ENCODE assay signal across 34 cellular contexts in the genomic region with DNA sequence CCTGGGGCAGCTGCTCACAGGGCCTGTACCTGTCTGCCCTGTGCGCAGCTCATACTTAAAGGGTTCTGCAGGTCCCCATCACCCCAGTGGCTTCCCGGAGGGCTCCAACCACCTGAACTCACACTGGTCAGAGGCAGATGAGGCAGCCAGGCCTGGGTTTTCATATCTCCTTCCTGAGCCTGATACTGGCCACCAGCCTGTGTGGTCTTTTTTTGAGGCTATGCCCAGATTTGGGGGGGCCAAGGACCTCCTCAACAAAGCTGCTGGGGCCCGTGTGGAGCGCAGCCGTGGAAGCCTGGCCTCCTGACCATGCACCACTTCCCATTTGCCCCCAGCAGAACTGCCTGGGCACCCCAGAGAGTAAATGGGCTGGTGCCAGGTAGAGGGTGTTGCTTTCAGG. TPM values are rescaled to one million over a fixed set of nuclear protein-coding genes. Genes with fewer than 3 reads are reported as not detected.
"Had no signal": no experiment of that assay in that cellular context is flagged by ENCODE, and none has a peak within 500 bp of the region (broad histone marks: within the 10 kb centered on the region; RNA-seq: fewer than 3 reads in every experiment).

No MANE protein-coding gene starts in this region.

- H3K4me1 Mint-ChIP-seq: activated CD4-positive, alpha-beta T cell treated with anti-CD3 and anti-CD28 coated beads for 36 hours; activated CD4-positive, alpha-beta T cell treated with anti-CD3 and anti-CD28 coated beads, Interleukin-2, amount 10 ng/mL, durations not matched to agents 24 days and 14 days; activated CD8-positive, alpha-beta memory T cell treated with anti-CD3 and anti-CD28 coated beads, Interleukin-2, amount 10 ng/mL, durations not matched to agents 7 days and 5 days; activated naive CD4-positive, alpha-beta T cell treated with anti-CD3 and anti-CD28 coated beads, Interleukin-2, amount 10 ng/mL, durations not matched to agents 7 days and 5 days; activated naive CD8-positive, alpha-beta T cell treated with anti-CD3 and anti-CD28 coated beads, Interleukin-2, amount 10 ng/mL, durations not matched to agents 7 days and 5 days; central memory CD8-positive, alpha-beta T cell; endodermal cell had no signal

- H3K4me3 Mint-ChIP-seq: activated CD4-positive, alpha-beta memory T cell treated with anti-CD3 and anti-CD28 coated beads for 36 hours; activated CD4-positive, alpha-beta T cell treated with anti-CD3 and anti-CD28 coated beads for 36 hours; activated CD4-positive, alpha-beta T cell treated with anti-CD3 and anti-CD28 coated beads, Interleukin-2, amount 10 ng/mL, durations not matched to agents 24 days and 14 days; activated CD8-positive, alpha-beta memory T cell treated with anti-CD3 and anti-CD28 coated beads, Interleukin-2, amount 10 ng/mL, durations not matched to agents 7 days and 5 days; activated CD8-positive, alpha-beta T cell treated with anti-CD3 and anti-CD28 coated beads, Interleukin-2, amount 10 ng/mL, durations not matched to agents 7 days and 5 days; activated naive CD4-positive, alpha-beta T cell treated with anti-CD3 and anti-CD28 coated beads, Interleukin-2, amount 10 ng/mL, durations not matched to agents 7 days and 5 days; activated naive CD8-positive, alpha-beta T cell treated with anti-CD3 and anti-CD28 coated beads, Interleukin-2, amount 10 ng/mL, durations not matched to agents 7 days and 5 days; central memory CD8-positive, alpha-beta T cell; dendritic cell treated with granulocyte-macrophage colony-stimulating factor and Interleukin-4, amounts not matched to agents 40 ng/mL and 50 ng/mL, for 4 days; endodermal cell had no signal

- H3K4me1 ChIP-seq: ascending aorta, foreskin keratinocyte, gastrocnemius medialis had no signal

- H3K36me3 ChIP-seq: ascending aorta, brain microvascular endothelial cell, gastrocnemius medialis had no signal

- H3K27ac Mint-ChIP-seq: activated CD4-positive, alpha-beta memory T cell treated with anti-CD3 and anti-CD28 coated beads for 36 hours; activated CD4-positive, alpha-beta T cell treated with anti-CD3 and anti-CD28 coated beads for 36 hours; activated CD4-positive, alpha-beta T cell treated with anti-CD3 and anti-CD28 coated beads, Interleukin-2, amount 10 ng/mL, durations not matched to agents 24 days and 14 days; activated CD8-positive, alpha-beta memory T cell treated with anti-CD3 and anti-CD28 coated beads, Interleukin-2, amount 10 ng/mL, durations not matched to agents 7 days and 5 days; activated CD8-positive, alpha-beta T cell treated with anti-CD3 and anti-CD28 coated beads, Interleukin-2, amount 10 ng/mL, durations not matched to agents 7 days and 5 days; activated naive CD4-positive, alpha-beta T cell treated with anti-CD3 and anti-CD28 coated beads, Interleukin-2, amount 10 ng/mL, durations not matched to agents 7 days and 5 days; activated naive CD4-positive, alpha-beta T cell treated with anti-CD3 and anti-CD28 coated beads, Interleukin-2, amount 50 U/mL, for 72 hours; activated naive CD8-positive, alpha-beta T cell treated with anti-CD3 and anti-CD28 coated beads, Interleukin-2, amount 10 ng/mL, durations not matched to agents 7 days and 5 days; dendritic cell treated with granulocyte-macrophage colony-stimulating factor and Interleukin-4, amounts not matched to agents 40 ng/mL and 50 ng/mL, for 4 days; endodermal cell had no signal

- H3K27me3 Mint-ChIP-seq: activated CD8-positive, alpha-beta memory T cell treated with anti-CD3 and anti-CD28 coated beads, Interleukin-2, amount 10 ng/mL, durations not matched to agents 7 days and 5 days; activated naive CD4-positive, alpha-beta T cell treated with anti-CD3 and anti-CD28 coated beads, Interleukin-2, amount 10 ng/mL, durations not matched to agents 7 days and 5 days; central memory CD8-positive, alpha-beta T cell; dendritic cell treated with granulocyte-macrophage colony-stimulating factor and Interleukin-4, amounts not matched to agents 40 ng/mL and 50 ng/mL, for 4 days had no signal

- H3K4me3 ChIP-seq: ascending aorta, coronary artery, dorsolateral prefrontal cortex, gastrocnemius medialis had no signal

- H3K27ac ChIP-seq: ascending aorta, brain microvascular endothelial cell, coronary artery, dorsolateral prefrontal cortex, foreskin keratinocyte, gastrocnemius medialis had no signal

- ATAC-seq: activated CD4-positive, alpha-beta T cell treated with anti-CD3 and anti-CD28 coated beads for 36 hours; activated CD8-positive, alpha-beta memory T cell treated with anti-CD3 and anti-CD28 coated beads, Interleukin-2, amount 10 ng/mL, durations not matched to agents 7 days and 5 days; activated CD8-positive, alpha-beta T cell treated with anti-CD3 and anti-CD28 coated beads, Interleukin-2, amount 10 ng/mL, durations not matched to agents 7 days and 5 days; activated naive CD4-positive, alpha-beta T cell treated with anti-CD3 and anti-CD28 coated beads, Interleukin-2, amount 50 U/mL, for 72 hours; esophagus mucosa; foreskin keratinocyte; gastrocnemius medialis had no signal

- H3K9me3 ChIP-seq: gastrocnemius medialis had no signal

- DNase-seq: activated CD4-positive, alpha-beta memory T cell treated with anti-CD3 and anti-CD28 coated beads for 36 hours; activated CD4-positive, alpha-beta T cell treated with anti-CD3 and anti-CD28 coated beads for 36 hours; activated CD4-positive, alpha-beta T cell treated with anti-CD3 and anti-CD28 coated beads, Interleukin-2, amount 10 ng/mL, durations not matched to agents 24 days and 14 days; activated CD4-positive, CD25-positive, alpha-beta regulatory T cell; activated CD4-positive, CD25-positive, alpha-beta regulatory T cell treated with anti-CD3 and anti-CD28 coated beads, Interleukin-2, amount 50 U/mL, for 72 hours; activated CD8-positive, alpha-beta memory T cell treated with anti-CD3 and anti-CD28 coated beads, Interleukin-2, amount 10 ng/mL, durations not matched to agents 7 days and 5 days; activated CD8-positive, alpha-beta memory T cell treated with anti-CD3 and anti-CD28 coated beads, Interleukin-2, amount 50 U/mL, for 4 hours; activated CD8-positive, alpha-beta T cell treated with anti-CD3 and anti-CD28 coated beads, Interleukin-2, amount 10 ng/mL, durations not matched to agents 7 days and 5 days; activated gamma-delta T cell; activated naive CD4-positive, alpha-beta T cell; activated naive CD4-positive, alpha-beta T cell treated with anti-CD3 and anti-CD28 coated beads, Interleukin-2, amount 10 ng/mL, durations not matched to agents 7 days and 5 days; activated naive CD8-positive, alpha-beta T cell treated with anti-CD3 and anti-CD28 coated beads, Interleukin-2, amount 10 ng/mL, durations not matched to agents 7 days and 5 days; activated T-cell treated with anti-CD3 and anti-CD28 coated beads, Interleukin-2, amount 50 U/mL, for 1 hour; activated T-cell treated with anti-CD3 and anti-CD28 coated beads, Interleukin-2, amount 50 U/mL, for 48 hours; brain microvascular endothelial cell; dorsolateral prefrontal cortex; effector memory CD4-positive, alpha-beta T cell; endodermal cell; foreskin keratinocyte; gastrocnemius medialis; glutamatergic neuron; T-helper 2 cell had no signal

- H3K27me3 ChIP-seq: ascending aorta, brain microvascular endothelial cell, gastrocnemius medialis had no signal

- H3K9me3 Mint-ChIP-seq: activated CD4-positive, alpha-beta T cell treated with anti-CD3 and anti-CD28 coated beads, Interleukin-2, amount 10 ng/mL, durations not matched to agents 24 days and 14 days; activated naive CD8-positive, alpha-beta T cell treated with anti-CD3 and anti-CD28 coated beads, Interleukin-2, amount 10 ng/mL, durations not matched to agents 7 days and 5 days; dendritic cell treated with granulocyte-macrophage colony-stimulating factor and Interleukin-4, amounts not matched to agents 40 ng/mL and 50 ng/mL, for 4 days had no signal

- H3K36me3 Mint-ChIP-seq: activated CD4-positive, alpha-beta memory T cell treated with anti-CD3 and anti-CD28 coated beads for 36 hours; activated CD8-positive, alpha-beta memory T cell treated with anti-CD3 and anti-CD28 coated beads, Interleukin-2, amount 10 ng/mL, durations not matched to agents 7 days and 5 days; activated naive CD4-positive, alpha-beta T cell treated with anti-CD3 and anti-CD28 coated beads, Interleukin-2, amount 10 ng/mL, durations not matched to agents 7 days and 5 days; activated naive CD4-positive, alpha-beta T cell treated with anti-CD3 and anti-CD28 coated beads, Interleukin-2, amount 50 U/mL, for 72 hours; activated naive CD8-positive, alpha-beta T cell treated with anti-CD3 and anti-CD28 coated beads, Interleukin-2, amount 10 ng/mL, durations not matched to agents 7 days and 5 days had no signal

RNA-seq across cellular contexts. Expression of a gene that starts 25.7 kb away (rescaled TPM):
- total RNA-seq: activated CD4-positive, alpha-beta memory T cell treated with anti-CD3 and anti-CD28 coated beads for 36 hours; activated CD4-positive, alpha-beta T cell treated with anti-CD3 and anti-CD28 coated beads for 36 hours; activated CD4-positive, alpha-beta T cell treated with anti-CD3 and anti-CD28 coated beads, Interleukin-2, amount 10 ng/mL, durations not matched to agents 24 days and 14 days; activated CD8-positive, alpha-beta memory T cell treated with anti-CD3 and anti-CD28 coated beads for 36 hours; activated CD8-positive, alpha-beta memory T cell treated with anti-CD3 and anti-CD28 coated beads, Interleukin-2, amount 10 ng/mL, durations not matched to agents 7 days and 5 days; activated CD8-positive, alpha-beta T cell treated with anti-CD3 and anti-CD28 coated beads, Interleukin-2, amount 10 ng/mL, durations not matched to agents 7 days and 5 days; activated naive CD4-positive, alpha-beta T cell treated with anti-CD3 and anti-CD28 coated beads, Interleukin-2, amount 50 U/mL, for 72 hours; activated naive CD8-positive, alpha-beta T cell treated with anti-CD3 and anti-CD28 coated beads, Interleukin-2, amount 10 ng/mL, durations not matched to agents 7 days and 5 days; ascending aorta; bronchial epithelial cell; cardiac septum; cerebellum; dorsolateral prefrontal cortex; epithelial cell of proximal tubule; esophagus mucosa; foreskin keratinocyte; gastrocnemius medialis; T-helper 1 cell treated with Interleukin-12 subunit alpha and Interleukin-12 subunit beta and Interleukin-4 antibody, amounts not matched to agents 30 ng/mL and 1 ng/mL, for 36 hours had no signal
- polyA plus RNA-seq: foreskin keratinocyte had no signal

RNA-seq across cellular contexts. Expression of a gene that starts 55.7 kb away (rescaled TPM):
- total RNA-seq: activated CD4-positive, alpha-beta memory T cell treated with anti-CD3 and anti-CD28 coated beads for 36 hours; activated CD4-positive, alpha-beta T cell treated with anti-CD3 and anti-CD28 coated beads for 36 hours; activated CD4-positive, alpha-beta T cell treated with anti-CD3 and anti-CD28 coated beads, Interleukin-2, amount 10 ng/mL, durations not matched to agents 24 days and 14 days; activated CD8-positive, alpha-beta memory T cell treated with anti-CD3 and anti-CD28 coated beads for 36 hours; activated CD8-positive, alpha-beta memory T cell treated with anti-CD3 and anti-CD28 coated beads, Interleukin-2, amount 10 ng/mL, durations not matched to agents 7 days and 5 days; activated CD8-positive, alpha-beta T cell treated with anti-CD3 and anti-CD28 coated beads, Interleukin-2, amount 10 ng/mL, durations not matched to agents 7 days and 5 days; activated naive CD4-positive, alpha-beta T cell treated with anti-CD3 and anti-CD28 coated beads, Interleukin-2, amount 50 U/mL, for 72 hours; activated naive CD8-positive, alpha-beta T cell treated with anti-CD3 and anti-CD28 coated beads, Interleukin-2, amount 10 ng/mL, durations not matched to agents 7 days and 5 days; ascending aorta; bronchial epithelial cell; cardiac septum; cerebellum; dorsolateral prefrontal cortex; endodermal cell; epithelial cell of proximal tubule; esophagus mucosa; foreskin keratinocyte; gastrocnemius medialis; T-helper 1 cell treated with Interleukin-12 subunit alpha and Interleukin-12 subunit beta and Interleukin-4 antibody, amounts not matched to agents 30 ng/mL and 1 ng/mL, for 36 hours had no signal
- polyA plus RNA-seq: foreskin keratinocyte had no signal
